Comparison of ENCODE assay signal across 1 cellular context in genomic region chr6:151322570-151322969, GRCh38.
TF ChIP-seq lines count a peak whose summit lies in the region.

No MANE protein-coding gene starts in this region.

TF ChIP-seq in HepG2, 621 proteins besides CTCF, POLR2A, EP300 and RAD21 (continued from another document and continues in another):
- TF ChIP-seq, protein P1, sequence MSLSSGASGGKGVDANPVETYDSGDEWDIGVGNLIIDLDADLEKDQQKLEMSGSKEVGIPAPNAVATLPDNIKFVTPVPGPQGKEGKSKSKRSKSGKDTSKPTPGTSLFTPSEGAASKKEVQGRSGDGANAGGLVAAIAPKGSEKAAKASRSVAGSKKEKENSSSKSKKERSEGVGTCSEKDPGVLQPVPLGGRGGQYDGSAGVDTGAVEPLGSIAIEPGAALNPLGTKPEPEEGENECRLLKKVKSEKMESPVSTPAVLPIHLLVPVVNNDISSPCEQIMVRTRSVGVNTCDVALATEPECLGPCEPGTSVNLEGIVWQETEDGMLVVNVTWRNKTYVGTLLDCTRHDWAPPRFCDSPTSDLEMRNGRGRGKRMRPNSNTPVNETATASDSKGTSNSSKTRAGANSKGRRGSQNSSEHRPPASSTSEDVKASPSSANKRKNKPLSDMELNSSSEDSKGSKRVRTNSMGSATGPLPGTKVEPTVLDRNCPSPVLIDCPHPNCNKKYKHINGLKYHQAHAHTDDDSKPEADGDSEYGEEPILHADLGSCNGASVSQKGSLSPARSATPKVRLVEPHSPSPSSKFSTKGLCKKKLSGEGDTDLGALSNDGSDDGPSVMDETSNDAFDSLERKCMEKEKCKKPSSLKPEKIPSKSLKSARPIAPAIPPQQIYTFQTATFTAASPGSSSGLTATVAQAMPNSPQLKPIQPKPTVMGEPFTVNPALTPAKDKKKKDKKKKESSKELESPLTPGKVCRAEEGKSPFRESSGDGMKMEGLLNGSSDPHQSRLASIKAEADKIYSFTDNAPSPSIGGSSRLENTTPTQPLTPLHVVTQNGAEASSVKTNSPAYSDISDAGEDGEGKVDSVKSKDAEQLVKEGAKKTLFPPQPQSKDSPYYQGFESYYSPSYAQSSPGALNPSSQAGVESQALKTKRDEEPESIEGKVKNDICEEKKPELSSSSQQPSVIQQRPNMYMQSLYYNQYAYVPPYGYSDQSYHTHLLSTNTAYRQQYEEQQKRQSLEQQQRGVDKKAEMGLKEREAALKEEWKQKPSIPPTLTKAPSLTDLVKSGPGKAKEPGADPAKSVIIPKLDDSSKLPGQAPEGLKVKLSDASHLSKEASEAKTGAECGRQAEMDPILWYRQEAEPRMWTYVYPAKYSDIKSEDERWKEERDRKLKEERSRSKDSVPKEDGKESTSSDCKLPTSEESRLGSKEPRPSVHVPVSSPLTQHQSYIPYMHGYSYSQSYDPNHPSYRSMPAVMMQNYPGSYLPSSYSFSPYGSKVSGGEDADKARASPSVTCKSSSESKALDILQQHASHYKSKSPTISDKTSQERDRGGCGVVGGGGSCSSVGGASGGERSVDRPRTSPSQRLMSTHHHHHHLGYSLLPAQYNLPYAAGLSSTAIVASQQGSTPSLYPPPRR (CRISPR knock-in tag; IDR thresholded peaks at IDR 0.05; ENCODE audit: borderline replicate concordance): no peak
- TF ChIP-seq ARNT2 (CRISPR knock-in tag; IDR thresholded peaks at IDR 0.05; ENCODE audit: low read depth): no peak
- TF ChIP-seq PRMT3 (CRISPR knock-in tag; IDR thresholded peaks at IDR 0.05; ENCODE audit: borderline replicate concordance, low read depth): no peak
- no peak for TF ChIP-seq GATA4 (IDR thresholded peaks at IDR 0.05; ENCODE audit: borderline replicate concordance, low read depth)
- no peak for TF ChIP-seq SMARCE1 (IDR thresholded peaks at IDR 0.05; ENCODE audit: borderline replicate concordance)
- no peak for TF ChIP-seq ZNF10 (CRISPR knock-in tag; IDR thresholded peaks at IDR 0.05; ENCODE audit: borderline replicate concordance, low read depth)
- no peak for TF ChIP-seq ZNF672 (CRISPR knock-in tag; IDR thresholded peaks at IDR 0.05)
- TF ChIP-seq MEIS1 (CRISPR knock-in tag; IDR thresholded peaks at IDR 0.05; ENCODE audit: borderline replicate concordance): no peak
- 0 out of 4 replicates have a peak, but pooled peaks of 1 of the 2 experiments have one; percentile 40 for TF ChIP-seq KLF16 (CRISPR knock-in tag; IDR thresholded peaks at IDR 0.05)
- no peak for TF ChIP-seq MTERF4 (CRISPR knock-in tag; IDR thresholded peaks at IDR 0.05)
- TF ChIP-seq ZNF142 (CRISPR knock-in tag; IDR thresholded peaks at IDR 0.05): no peak
- TF ChIP-seq RBM39 (IDR thresholded peaks at IDR 0.05; ENCODE audit: low read depth, low read length, poor library complexity, severe bottlenecking): no peak
- TF ChIP-seq CHD2 (IDR thresholded peaks at IDR 0.05; ENCODE audit: low read depth, low read length): no peak
- no peak for TF ChIP-seq ZNF770 (CRISPR knock-in tag; IDR thresholded peaks at IDR 0.05)
- TF ChIP-seq NR2F6 (IDR thresholded peaks at IDR 0.05): no peak
- TF ChIP-seq NR2F6 (CRISPR knock-in tag; IDR thresholded peaks at IDR 0.05): no peak
- TF ChIP-seq, protein P2, sequence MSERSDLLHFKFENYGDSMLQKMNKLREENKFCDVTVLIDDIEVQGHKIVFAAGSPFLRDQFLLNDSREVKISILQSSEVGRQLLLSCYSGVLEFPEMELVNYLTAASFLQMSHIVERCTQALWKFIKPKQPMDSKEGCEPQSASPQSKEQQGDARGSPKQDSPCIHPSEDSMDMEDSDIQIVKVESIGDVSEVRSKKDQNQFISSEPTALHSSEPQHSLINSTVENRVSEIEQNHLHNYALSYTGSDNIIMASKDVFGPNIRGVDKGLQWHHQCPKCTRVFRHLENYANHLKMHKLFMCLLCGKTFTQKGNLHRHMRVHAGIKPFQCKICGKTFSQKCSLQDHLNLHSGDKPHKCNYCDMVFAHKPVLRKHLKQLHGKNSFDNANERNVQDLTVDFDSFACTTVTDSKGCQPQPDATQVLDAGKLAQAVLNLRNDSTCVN (CRISPR knock-in tag; IDR thresholded peaks at IDR 0.05; ENCODE audit: borderline replicate concordance): no peak
- no peak for TF ChIP-seq PLRG1 (conservative IDR thresholded peaks at IDR 0.05)
- no peak for TF ChIP-seq RAD51 (IDR thresholded peaks at IDR 0.05; ENCODE audit: borderline replicate concordance)
- no peak for TF ChIP-seq ZNF33A (CRISPR knock-in tag; IDR thresholded peaks at IDR 0.05; ENCODE audit: borderline replicate concordance)
- TF ChIP-seq KDM1A (CRISPR knock-in tag; IDR thresholded peaks at IDR 0.05): peak; percentile 71; the same call in 1 of the 2 replicates
- TF ChIP-seq TFDP1 (CRISPR knock-in tag; IDR thresholded peaks at IDR 0.05; ENCODE audit: borderline replicate concordance): no peak
- no peak for TF ChIP-seq SNRNP70 (IDR thresholded peaks at IDR 0.05; ENCODE audit: low read depth, low read length)
- TF ChIP-seq CEBPB (IDR thresholded peaks at IDR 0.05; ENCODE audit: borderline replicate concordance, low read depth, low read length): peak; percentile 87
- no peak for TF ChIP-seq SIX1 (CRISPR knock-in tag; IDR thresholded peaks at IDR 0.05; ENCODE audit: borderline replicate concordance)
- no peak for TF ChIP-seq PBX2 (CRISPR knock-in tag; IDR thresholded peaks at IDR 0.05)
- TF ChIP-seq ZNF687 (CRISPR knock-in tag; IDR thresholded peaks at IDR 0.05): peak; percentile 39
- TF ChIP-seq SALL1 (CRISPR knock-in tag; IDR thresholded peaks at IDR 0.05): peak; percentile 40; the same call in 1 of the 2 replicates
- TF ChIP-seq, protein P3, sequence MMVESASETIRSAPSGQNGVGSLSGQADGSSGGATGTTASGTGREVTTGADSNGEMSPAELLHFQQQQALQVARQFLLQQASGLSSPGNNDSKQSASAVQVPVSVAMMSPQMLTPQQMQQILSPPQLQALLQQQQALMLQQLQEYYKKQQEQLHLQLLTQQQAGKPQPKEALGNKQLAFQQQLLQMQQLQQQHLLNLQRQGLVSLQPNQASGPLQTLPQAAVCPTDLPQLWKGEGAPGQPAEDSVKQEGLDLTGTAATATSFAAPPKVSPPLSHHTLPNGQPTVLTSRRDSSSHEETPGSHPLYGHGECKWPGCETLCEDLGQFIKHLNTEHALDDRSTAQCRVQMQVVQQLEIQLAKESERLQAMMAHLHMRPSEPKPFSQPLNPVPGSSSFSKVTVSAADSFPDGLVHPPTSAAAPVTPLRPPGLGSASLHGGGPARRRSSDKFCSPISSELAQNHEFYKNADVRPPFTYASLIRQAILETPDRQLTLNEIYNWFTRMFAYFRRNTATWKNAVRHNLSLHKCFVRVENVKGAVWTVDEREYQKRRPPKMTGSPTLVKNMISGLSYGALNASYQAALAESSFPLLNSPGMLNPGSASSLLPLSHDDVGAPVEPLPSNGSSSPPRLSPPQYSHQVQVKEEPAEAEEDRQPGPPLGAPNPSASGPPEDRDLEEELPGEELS (CRISPR knock-in tag; IDR thresholded peaks at IDR 0.05): no peak
